21 cellular contexts compared by ENCODE assay signal in genomic region chr9:120627073-120627472, GRCh38. TPM values are rescaled to one million over a fixed set of nuclear protein-coding genes. Genes with fewer than 3 reads are reported as not detected.
DNase-seq lines count a peak whose midpoint lies in the region; ATAC-seq, FAIRE-seq and TF ChIP-seq lines count a peak whose summit lies in the region.
"Had no signal": no experiment of that assay in that cellular context is flagged by ENCODE, and none has a peak within 500 bp of the region (broad histone marks: within the 10 kb centered on the region; RNA-seq: fewer than 3 reads in every experiment).

No MANE protein-coding gene starts in this region.

- intact Hi-C loops in kidney (cut with DNase I) = no loop called here

- H3K36me3 ChIP-seq in SK-N-MC (ENCODE audit: insufficient read depth, low read length) (no peaks in the 10 kb centered on the region), kidney (ENCODE audit: control insufficient read depth in 1 of 2, insufficient read depth in 2 of 2, low read length in 2 of 2) (no peaks in the 10 kb centered on the region)

- H3K9me3 ChIP-seq in SK-N-MC (ENCODE audit: low read depth, low read length) (no peaks in the 10 kb centered on the region), kidney (ENCODE audit: control insufficient read depth in 1 of 2, low read length in 2 of 2) (no peaks in the 10 kb centered on the region)
- H3K9me3 ChIP-seq: BLaER1 had no signal

- TF ChIP-seq CTCF in 22Rv1 (IDR thresholded peaks at IDR 0.05) (no peak), kidney (IDR thresholded peaks at IDR 0.05; ENCODE audit: borderline replicate concordance, extremely low read depth, insufficient read depth) (no peak)

- no peaks in the 10 kb centered on the region for H3K4me1 ChIP-seq in kidney (ENCODE audit: control insufficient read depth in 1 of 2, insufficient read depth in 1 of 2, low read depth in 1 of 2, low read length in 2 of 2)
- H3K4me1 ChIP-seq: BLaER1 had no signal

- ATAC-seq in GM19351 (IDR thresholded peaks at IDR 0.05; ENCODE audit: unreplicated experiment) = no peak
- ATAC-seq in HG03354 (IDR thresholded peaks at IDR 0.05; ENCODE audit: poor library complexity, severe bottlenecking, unreplicated experiment) = no peak
- ATAC-seq: HCT116, SK-N-SH treated with all-trans-retinoic acid at 6 μM for 48 hours had no signal

- H3K4me3 ChIP-seq in SK-N-MC = no peak overlapping the region
- no peak overlapping the region for H3K4me3 ChIP-seq in kidney (ENCODE audit: low read length in 2 of 2)
- H3K4me3 ChIP-seq: BLaER1 had no signal

- FAIRE-seq in kidney (lab: Jason Lieb, UNC) = peak; percentile 8
- FAIRE-seq: H1 had no signal

- DNase-seq in SK-N-MC (ENCODE audit: low read depth, low spot score) = no peak
- no peak for DNase-seq in kidney
- DNase-seq in renal cortical epithelial cell (ENCODE audit: low read depth) = peak; percentile 51
- DNase-seq in NCI-H82 (lab: John Stamatoyannopoulos, UW) = no peak
- DNase-seq: CD4-positive, alpha-beta memory T cell; COR-L47; NCI-H1092; NCI-H1417 treated with DMSO at 0.1 percent for 48 hours; NCI-H1694 treated with DMSO at 0.1 percent for 48 hours; NCI-H2081 treated with DMSO at 0.1 percent for 48 hours; NCI-H2171 treated with DMSO at 0.1 percent for 48 hours; NCI-H524; NCI-H748 treated with DMSO at 0.1 percent for 48 hours had no signal

- 0 out of 2 replicates have a peak overlapping the region, but pooled peaks have one; percentile 2 for H3K27ac ChIP-seq in 22Rv1
- H3K27ac ChIP-seq in SK-N-MC = peak overlapping the region; percentile 96
- H3K27ac ChIP-seq in kidney (ENCODE audit: low read depth in 2 of 2, low read length in 2 of 2) = no peak overlapping the region
- H3K27ac ChIP-seq: BLaER1, HL-60 had no signal

- H3K9ac ChIP-seq in SK-N-MC (ENCODE audit: insufficient read length) (no peak overlapping the region), kidney (ENCODE audit: low read length in 2 of 2) (no peak overlapping the region)
- H3K9ac ChIP-seq: BLaER1 had no signal

RNA-seq across cellular contexts. Expression of gene CDK5RAP2, which starts 47.1 kb away (rescaled TPM):
- total RNA-seq in kidney (35.3 TPM), renal cortical epithelial cell (23.4 and 47.7 TPM in 2 replicates)
- polyA plus RNA-seq in kidney (ENCODE audit: insufficient read depth, low read depth, low replicate concordance) = 20.9 TPM

Comparison
In these comparisons a context has a peak if more than half of its experiments do, and no peak if none do; other contexts are left out.
1. H3K27ac ChIP-seq: peak in 22Rv1 (single experiment) and SK-N-MC (single experiment); none in kidney (0 of 2).